1 cellular context compared by ENCODE assay signal in the genomic region with DNA sequence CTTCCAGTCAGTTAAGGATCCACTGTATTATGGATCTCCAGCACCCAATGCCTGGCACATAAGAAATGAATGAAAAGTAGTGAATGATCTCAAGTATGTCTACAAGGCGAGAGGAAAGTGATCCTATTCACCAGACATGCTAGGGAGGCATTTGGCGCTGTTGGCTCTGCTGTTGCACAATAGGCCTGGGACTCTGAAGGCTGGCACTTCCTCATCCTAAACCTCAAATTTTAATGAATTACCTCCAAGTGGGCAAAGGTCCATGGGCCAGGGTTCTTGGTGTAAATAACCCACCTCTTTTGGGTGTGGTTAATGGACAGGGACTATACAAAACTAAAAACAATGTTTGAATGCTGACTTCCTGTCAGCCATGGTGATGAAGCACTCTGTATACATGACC.
TF ChIP-seq lines count a peak whose summit lies in the region.

No MANE protein-coding gene starts in this region.

TF ChIP-seq in WTC11, 78 proteins besides CTCF, POLR2A, EP300 and RAD21 (continued from another document):
- TF ChIP-seq GABPB1 (CRISPR knock-in tag; IDR thresholded peaks at IDR 0.05) (no peak), KAT7 (CRISPR knock-in tag; IDR thresholded peaks at IDR 0.05; ENCODE audit: borderline replicate concordance) (no peak), HMGA2 (CRISPR knock-in tag; IDR thresholded peaks at IDR 0.05) (no peak)
- TF ChIP-seq, protein P1, sequence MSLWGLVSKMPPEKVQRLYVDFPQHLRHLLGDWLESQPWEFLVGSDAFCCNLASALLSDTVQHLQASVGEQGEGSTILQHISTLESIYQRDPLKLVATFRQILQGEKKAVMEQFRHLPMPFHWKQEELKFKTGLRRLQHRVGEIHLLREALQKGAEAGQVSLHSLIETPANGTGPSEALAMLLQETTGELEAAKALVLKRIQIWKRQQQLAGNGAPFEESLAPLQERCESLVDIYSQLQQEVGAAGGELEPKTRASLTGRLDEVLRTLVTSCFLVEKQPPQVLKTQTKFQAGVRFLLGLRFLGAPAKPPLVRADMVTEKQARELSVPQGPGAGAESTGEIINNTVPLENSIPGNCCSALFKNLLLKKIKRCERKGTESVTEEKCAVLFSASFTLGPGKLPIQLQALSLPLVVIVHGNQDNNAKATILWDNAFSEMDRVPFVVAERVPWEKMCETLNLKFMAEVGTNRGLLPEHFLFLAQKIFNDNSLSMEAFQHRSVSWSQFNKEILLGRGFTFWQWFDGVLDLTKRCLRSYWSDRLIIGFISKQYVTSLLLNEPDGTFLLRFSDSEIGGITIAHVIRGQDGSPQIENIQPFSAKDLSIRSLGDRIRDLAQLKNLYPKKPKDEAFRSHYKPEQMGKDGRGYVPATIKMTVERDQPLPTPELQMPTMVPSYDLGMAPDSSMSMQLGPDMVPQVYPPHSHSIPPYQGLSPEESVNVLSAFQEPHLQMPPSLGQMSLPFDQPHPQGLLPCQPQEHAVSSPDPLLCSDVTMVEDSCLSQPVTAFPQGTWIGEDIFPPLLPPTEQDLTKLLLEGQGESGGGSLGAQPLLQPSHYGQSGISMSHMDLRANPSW (CRISPR knock-in tag; conservative IDR thresholded peaks at IDR 0.05; ENCODE audit: low read depth): no peak
